Comparison of ENCODE assay signal across 8 cellular contexts in genomic region chr3:46098319-46098761, GRCh38.
DNase-seq lines count a peak whose midpoint lies in the region; ATAC-seq and TF ChIP-seq lines count a peak whose summit lies in the region.

No MANE protein-coding gene starts in this region.

- no peaks in the 10 kb centered on the region for H3K4me1 ChIP-seq in right lobe of liver
- H3K4me1 ChIP-seq in upper lobe of right lung = peaks cover 32% of the 10 kb centered on the region

- H3K36me3 ChIP-seq in KOPT-K1 (ENCODE audit: insufficient read depth, low read length) (no peaks in the 10 kb centered on the region), right lobe of liver (no peaks in the 10 kb centered on the region), upper lobe of right lung (no peaks in the 10 kb centered on the region)

- DNase-seq in AG20443 (ENCODE audit: low spot score) = peak; percentile 75
- DNase-seq in activated T-helper 9 cell treated with anti-CD3 and anti-CD28 coated beads, Interleukin-2, amount 50 U/mL, for 16 hours (ENCODE audit: low read depth) = peak; percentile 17
- DNase-seq in right lobe of liver = no peak
- no peak for DNase-seq in upper lobe of right lung
- no peak for DNase-seq in NCI-H524 treated with DMSO at 0.1 percent for 48 hours (lab: John Stamatoyannopoulos, UW)
- no peak for DNase-seq in dedifferentiated amniotic fluid mesenchymal stem cell (ENCODE audit: extremely low spot score)

- intact Hi-C loops in right lobe of liver (cut with DNase I) (no loop called here), upper lobe of right lung (cut with DNase I) (no loop called here)

- WGBS in right lobe of liver (ENCODE audit: insufficient coverage, low coverage, low lambda C conversion rate, missing lambda C conversion rate) = 35% methylated on average over 2 of the region's 2 CpGs

- H3K27ac ChIP-seq in KOPT-K1 (ENCODE audit: low read depth, low read length, poor library complexity, severe bottlenecking) (peak overlapping the region; percentile 17), right lobe of liver (peak overlapping the region; percentile 31 to 47 (median 32)), upper lobe of right lung (peak overlapping the region; percentile 88)

- H3K4me3 ChIP-seq in right lobe of liver = no peak overlapping the region
- H3K4me3 ChIP-seq in upper lobe of right lung = no peak overlapping the region

- H3K9me3 ChIP-seq in KOPT-K1 (ENCODE audit: insufficient read depth, low read length, poor library complexity, severe bottlenecking) (peaks cover 5% of the 10 kb centered on the region), right lobe of liver (no peaks in the 10 kb centered on the region), upper lobe of right lung (no peaks in the 10 kb centered on the region)

- TF ChIP-seq CTCF in right lobe of liver (IDR thresholded peaks at IDR 0.05) (no peak), upper lobe of right lung (IDR thresholded peaks at IDR 0.05) (no peak)

- no peaks in the 10 kb centered on the region for H3K27me3 ChIP-seq in right lobe of liver
- H3K27me3 ChIP-seq in upper lobe of right lung = no peaks in the 10 kb centered on the region

- TF ChIP-seq POLR2A in right lobe of liver (IDR thresholded peaks at IDR 0.05) = no peak

- ATAC-seq in GM19455 (IDR thresholded peaks at IDR 0.05; ENCODE audit: unreplicated experiment) (peak; percentile 45), right lobe of liver (peak; percentile 47 to 63 (median 54)), upper lobe of right lung (peak; percentile 64)

Comparison
In these comparisons a context has a peak if more than half of its experiments do, and no peak if none do; other contexts are left out.
1. DNase-seq: peak in AG20443 (single experiment) and activated T-helper 9 cell treated with anti-CD3 and anti-CD28 coated beads, Interleukin-2, amount 50 U/mL, for 16 hours (single experiment); none in right lobe of liver (0 of 3), upper lobe of right lung (single experiment), NCI-H524 treated with DMSO at 0.1 percent for 48 hours (single experiment) and dedifferentiated amniotic fluid mesenchymal stem cell (single experiment).
2. H3K27ac ChIP-seq: peak in every context shown above with its lines; median percentile 88 in upper lobe of right lung; 32 in right lobe of liver; 17 in KOPT-K1.
3. Peak in every context shown above with its lines, with median percentiles within 50 percentile points of each other: ATAC-seq.